Comparison of ENCODE assay signal across 24 cellular contexts in genomic region chr10:126872768-126873167, GRCh38. TPM values are rescaled to one million over a fixed set of nuclear protein-coding genes. Genes with fewer than 3 reads are reported as not detected.
DNase-seq lines count a peak whose midpoint lies in the region; ATAC-seq, FAIRE-seq and TF ChIP-seq lines count a peak whose summit lies in the region.
"Had no signal": no experiment of that assay in that cellular context is flagged by ENCODE, and none has a peak within 500 bp of the region (broad histone marks: within the 10 kb centered on the region; RNA-seq: fewer than 3 reads in every experiment).

No MANE protein-coding gene starts in this region.

- no peak overlapping the region for H4K5ac ChIP-seq in H1 (ENCODE audit: insufficient read length, low read depth, low read length)

- peak overlapping the region; percentile 38; the same call in 1 of the 2 replicates for H2AFZ ChIP-seq in H1 (ENCODE audit: low read length)

- peaks cover 0 to 7% (median 5%) of the 10 kb centered on the region in 4 experiments; a peak in 3 of 7 replicates for H3K4me1 ChIP-seq in H1 (replicated peaks in 1 of 4; ENCODE audit: control insufficient read depth in 3 of 4, insufficient read depth in 4 of 4, low read length in 3 of 4)
- H3K4me1 ChIP-seq: breast epithelium, gastrocnemius medialis, left ventricle myocardium inferior, right atrium auricular region had no signal

- TF ChIP-seq CTCF in H1 (IDR thresholded peaks at IDR 0.05; ENCODE audit: control extremely low read depth in 1 of 3, insufficient read depth in 1 of 3, low read depth in 1 of 3, low read length in 3 of 3) = 0 out of 4 replicates have a peak, but pooled peaks of 1 of the 3 experiments have one; percentile 3

- H2BK120ac ChIP-seq in H1 (replicated peaks; ENCODE audit: low read depth, low read length) = no peak overlapping the region

- H3K9me3 ChIP-seq in H1 (ENCODE audit: insufficient read depth in 2 of 2, low read depth in 1 of 2, low read length in 1 of 2) = no peaks in the 10 kb centered on the region
- H3K9me3 ChIP-seq: breast epithelium, gastrocnemius medialis, left ventricle myocardium inferior, mucosa of descending colon, right atrium auricular region, thoracic aorta had no signal

- no peak overlapping the region for H3K27ac ChIP-seq in H1 (ENCODE audit: low read depth, low read length)
- H3K27ac ChIP-seq: breast epithelium, gastrocnemius medialis, left ventricle myocardium inferior, right atrium auricular region, thoracic aorta had no signal

- H3K23ac ChIP-seq in H1 (ENCODE audit: insufficient read length) = no peak overlapping the region

- no peaks in the 10 kb centered on the region for H3K79me1 ChIP-seq in H1 (ENCODE audit: low read depth, low read length)

- TF ChIP-seq EP300 in H1 (IDR thresholded peaks at IDR 0.05; ENCODE audit: borderline replicate concordance in 1 of 2, low read depth in 2 of 2, low read length in 2 of 2) = no peak

- no peaks in the 10 kb centered on the region for H4K20me1 ChIP-seq in H1 (replicated peaks in 1 of 2; ENCODE audit: control insufficient read depth in 1 of 2, insufficient read depth in 2 of 2, low read length in 2 of 2)

- no peak overlapping the region for H3K4ac ChIP-seq in H1 (replicated peaks; ENCODE audit: insufficient read length, low read depth, low read length)

- H3K14ac ChIP-seq in H1 (ENCODE audit: insufficient read length) = no peak overlapping the region

- DNase-seq in EH (ENCODE audit: low read depth) = peak; percentile 28
- peak; percentile 77 for DNase-seq in MV-4-11 (lab: John Stamatoyannopoulos, UW)
- peak in 1 of 2 experiments; percentile 21 for DNase-seq in H1 (ENCODE audit: low read depth in 1 of 2, low spot score in 2 of 2)
- peak; percentile 22 for DNase-seq in myocyte (ENCODE audit: low read depth)
- DNase-seq in left lobe of liver (ENCODE audit: low spot score) = no peak
- DNase-seq in NCI-H748 (lab: John Stamatoyannopoulos, UW; ENCODE audit: unreplicated experiment) = no peak
- no peak for DNase-seq in KG1 (lab: John Stamatoyannopoulos, UW)
- DNase-seq: activated CD4-positive, CD25-positive, alpha-beta regulatory T cell treated with anti-CD3 and anti-CD28 coated beads, Interleukin-2, amount 50 U/mL, for 72 hours; CD8-positive, alpha-beta T cell; gastrocnemius medialis; left ventricle myocardium inferior; mucosa of descending colon; NCI-H1436; NCI-H2171 treated with DMSO at 0.1 percent for 48 hours; NCI-H748 treated with DMSO at 0.1 percent for 48 hours; occipital lobe; stimulated activated CD4-positive, alpha-beta T cell treated with anti-CD3 and anti-CD28 coated beads, Interleukin-15, amount 100 ng/mL, for 24 hours; T-helper 9 cell had no signal

- no peak overlapping the region; the same call in 1 of the 2 replicates for H3K18ac ChIP-seq in H1 (ENCODE audit: extremely low read depth, low read length)

- no peak overlapping the region for H3K4me3 ChIP-seq in H1 (ENCODE audit: extremely low read depth in 1 of 4, insufficient read depth in 2 of 4, low read depth in 3 of 4, low read length in 4 of 4)
- H3K4me3 ChIP-seq: breast epithelium, gastrocnemius medialis, left ventricle myocardium inferior, mucosa of descending colon, right atrium auricular region, thoracic aorta had no signal

- no peaks in the 10 kb centered on the region for H3K79me2 ChIP-seq in H1 (ENCODE audit: control insufficient read depth in 1 of 2, insufficient read depth in 2 of 2, low read length in 2 of 2)

- POLR2A ChIA-PET in H1 (lab: Charles Lee; ENCODE audit: partially characterized antibody) = interaction anchor here (1.0 to 1.4 kb wide), 2 partner anchors 18 to 31 kb away, joined by 5 read pairs; no protein-coding TSS in a partner anchor

- no peak overlapping the region for H4K8ac ChIP-seq in H1 (ENCODE audit: extremely low read depth, insufficient read depth, low read length)

- WGBS in H1 (ENCODE audit: extremely low coverage in 1 of 2, insufficient coverage in 1 of 2, insufficient read length in 1 of 2, insufficient replicate concordance in 2 of 2, low coverage in 1 of 2, low lambda C conversion rate in 2 of 2, missing lambda C conversion rate in 1 of 2), 2 experiments = 32% methylated on average over 3 of the region's 3 CpGs; no CpG with 5 or more reads in 1 of the 2 experiments

- H3K36me3 ChIP-seq in H1 (ENCODE audit: control insufficient read depth in 2 of 4, insufficient read depth in 4 of 4, low read length in 3 of 4) = no peaks in the 10 kb centered on the region
- H3K36me3 ChIP-seq: breast epithelium, gastrocnemius medialis, left ventricle myocardium inferior, right atrium auricular region, thoracic aorta had no signal

- H2BK15ac ChIP-seq in H1 (ENCODE audit: low read length) = no peak overlapping the region

- TF ChIP-seq RAD21 in H1 (IDR thresholded peaks at IDR 0.05 in 1 of 2, conservative IDR thresholded peaks at IDR 0.05 in 1 of 2; ENCODE audit: low read depth in 2 of 2, low read length in 2 of 2) = peak in 1 of 2 experiments; percentile 1; a peak in 1 of 4 replicates

- H2BK20ac ChIP-seq in H1 (ENCODE audit: low read length) = no peak overlapping the region

- H3K9ac ChIP-seq in H1 (replicated peaks in 1 of 4; ENCODE audit: extremely low read depth in 1 of 4, low read depth in 3 of 4, low read length in 3 of 4) = no peak overlapping the region

- no peak for TF ChIP-seq POLR2A in H1 (IDR thresholded peaks at IDR 0.05; ENCODE audit: control extremely low read depth in 1 of 2, low read depth in 2 of 2, low read length in 2 of 2)

- H3K4me2 ChIP-seq in H1 (ENCODE audit: insufficient read depth in 1 of 2, low read depth in 2 of 2, low read length in 2 of 2) = peak overlapping the region in 1 of 2 experiments; percentile 22; a peak in 1 of 4 replicates

- FAIRE-seq in H1 (lab: Jason Lieb, UNC) = no peak
- FAIRE-seq: endothelial cell of umbilical vein had no signal

- ATAC-seq in left lobe of liver (no peak), HG03354 (IDR thresholded peaks at IDR 0.05; ENCODE audit: poor library complexity, severe bottlenecking, unreplicated experiment) (no peak)
- ATAC-seq: activated naive CD4-positive, alpha-beta T cell treated with anti-CD3 and anti-CD28 coated beads, Interleukin-2, amount 50 U/mL, for 72 hours; CD8-positive, alpha-beta T cell; gastrocnemius medialis; mucosa of descending colon had no signal

- 0 out of 2 replicates have a peak, but pooled peaks cover 2% of the 10 kb centered on the region for H3K23me2 ChIP-seq in H1 (ENCODE audit: low read depth, low read length)

- H3K56ac ChIP-seq in H1 (replicated peaks; ENCODE audit: insufficient read length, low read depth, low read length) = no peak overlapping the region

- peak overlapping the region; percentile 75; the same call in 1 of the 2 replicates for H2AK5ac ChIP-seq in H1 (ENCODE audit: low read depth, low read length)

- no peaks in the 10 kb centered on the region; a peak in 1 of 7 replicates for H3K27me3 ChIP-seq in H1 (replicated peaks in 1 of 4; ENCODE audit: control insufficient read depth in 3 of 4, extremely low read depth in 1 of 4, insufficient read depth in 3 of 4, low read length in 3 of 4)
- H3K27me3 ChIP-seq: breast epithelium, gastrocnemius medialis, right atrium auricular region had no signal

- H2BK5ac ChIP-seq in H1 (ENCODE audit: low read depth, low read length) = peak overlapping the region; percentile 18; the same call in 1 of the 2 replicates

- peak overlapping the region; percentile 60; the same call in 1 of the 2 replicates for H2BK12ac ChIP-seq in H1 (ENCODE audit: low read depth, low read length)

- no peak overlapping the region for H4K91ac ChIP-seq in H1 (replicated peaks; ENCODE audit: insufficient read length, low read length)

- CTCF ChIA-PET in H1 (lab: Charles Lee; ENCODE audit: partially characterized antibody) = interaction anchor here (1.1 to 2.4 kb wide), 3 partner anchors 25 to 103 kb away, joined by 3 to 8 read pairs (median 3); no protein-coding TSS in a partner anchor

TF ChIP-seq in H1, 55 proteins besides CTCF, POLR2A, EP300 and RAD21:
- peak; percentile 80 for TF ChIP-seq JUND (IDR thresholded peaks at IDR 0.05; ENCODE audit: low read length)
- TF ChIP-seq GABPA (IDR thresholded peaks at IDR 0.05; ENCODE audit: borderline replicate concordance, insufficient read depth, low read length) = no peak
TF ChIP-seq in H1: peak in this region for 1.

RNA-seq across cellular contexts. Expression of gene DOCK1, which starts 32.5 kb away (rescaled TPM):
- 53.0 and 54.4 TPM in 2 replicates for total RNA-seq in H1 (2021; fragmentation: NEBNext Ultra II Directional; extraction: Animal tissue kit (Norgen Biotek cat#: 25700))
- polyA plus RNA-seq in H1 (2011; rRNA removed) = 11.6 and 13.2 TPM in 2 replicates
- polyA plus RNA-seq in H1 (2011; cell fraction: cytosol; rRNA removed) = 15.4 TPM
- 19.9 TPM for polyA plus RNA-seq in H1 (2011; cell fraction: nucleus; rRNA removed)
- 25.4 to 28.3 TPM (median 27.3 TPM) in 4 replicates for polyA plus RNA-seq in H1 (2012, experiment 1 of 2)
- polyA plus RNA-seq in H1 (2012, experiment 2 of 2) = 1.4 TPM
- polyA plus RNA-seq in H1 (2013, experiment 1 of 2) = 17.8 TPM
- polyA plus RNA-seq in H1 (2013, experiment 2 of 2) = 17.9 TPM
- polyA minus RNA-seq in H1 (2011; rRNA and poly(A)+ RNA removed) = 68.4 and 69.6 TPM in 2 replicates
- polyA minus RNA-seq in H1 (2011; cell fraction: cytosol; rRNA and poly(A)+ RNA removed) = 32.3 TPM
- polyA minus RNA-seq in H1 (2011; cell fraction: nucleus; rRNA and poly(A)+ RNA removed) = 160 TPM
- total RNA-seq in myocyte (35.1 and 37.6 TPM in 2 replicates), left lobe of liver (14.7 TPM)
- 23.1 TPM for polyA plus RNA-seq in myocyte (2012)
- total RNA-seq: CD8-positive, alpha-beta T cell had no signal

Comparison
In these comparisons a context has a peak if more than half of its experiments do, and no peak if none do; other contexts are left out.
1. DNase-seq: peak in EH (single experiment), MV-4-11 (single experiment) and myocyte (single experiment); none in left lobe of liver (single experiment), NCI-H748 (single experiment) and KG1 (single experiment).